1 cellular context compared by ENCODE assay signal in the genomic region with DNA sequence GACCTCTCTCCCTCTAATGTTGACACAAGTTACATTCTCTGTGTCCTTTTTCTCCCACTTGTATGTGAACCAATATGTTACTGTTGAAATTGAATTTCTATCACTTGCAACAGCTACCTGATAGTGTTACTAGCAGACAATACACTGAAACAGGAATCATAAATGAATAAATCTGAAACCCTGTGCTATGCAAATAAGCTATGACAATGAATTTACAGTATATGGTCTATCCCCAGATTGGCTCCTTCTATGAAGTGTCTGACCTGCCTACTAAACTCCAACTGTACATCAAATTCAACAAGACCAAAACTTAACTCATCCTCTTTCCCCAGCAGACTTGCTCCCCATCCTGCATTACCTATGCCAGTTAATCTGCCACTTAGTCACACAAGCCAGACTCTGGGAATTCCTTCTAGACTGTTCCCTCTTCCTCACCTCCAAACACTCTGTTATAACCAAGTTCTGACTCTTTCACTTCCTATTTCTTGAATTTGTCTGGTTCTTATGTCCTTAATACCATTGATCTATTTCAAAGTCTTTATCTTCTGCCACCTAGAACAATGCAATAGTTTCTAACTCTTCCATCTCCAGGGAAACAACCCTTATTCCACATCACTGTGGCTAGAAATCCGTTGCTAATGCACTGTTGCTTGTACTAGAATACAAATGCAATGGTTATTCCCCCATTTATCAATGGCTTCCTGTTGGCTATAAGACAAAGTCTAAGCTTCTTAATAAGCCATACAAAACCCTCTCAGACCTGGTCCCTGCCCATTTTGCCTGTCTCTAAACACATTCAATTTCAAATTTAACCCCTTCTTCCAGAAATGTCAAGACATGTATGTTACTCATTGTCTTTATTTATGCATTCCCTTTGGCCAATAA.
TF ChIP-seq lines count a peak whose summit lies in the region.

No MANE protein-coding gene starts in this region.

TF ChIP-seq in HepG2, 621 proteins besides CTCF, POLR2A, EP300 and RAD21:
- TF ChIP-seq TAF15 (IDR thresholded peaks at IDR 0.05; ENCODE audit: low read depth, low read length, poor library complexity, severe bottlenecking) (no peak), ZBTB8A (CRISPR knock-in tag; IDR thresholded peaks at IDR 0.05; ENCODE audit: borderline replicate concordance, low read depth) (no peak), NR3C1 (CRISPR knock-in tag; IDR thresholded peaks at IDR 0.05) (no peak), ZNF367 (CRISPR knock-in tag; IDR thresholded peaks at IDR 0.05; ENCODE audit: borderline replicate concordance) (no peak), HNRNPLL (IDR thresholded peaks at IDR 0.05; ENCODE audit: low read depth, low read length, poor library complexity, severe bottlenecking) (no peak), GTF2F1 (IDR thresholded peaks at IDR 0.05; ENCODE audit: low read length) (no peak), MTA1 (CRISPR knock-in tag; IDR thresholded peaks at IDR 0.05; ENCODE audit: borderline replicate concordance) (no peak)
- TF ChIP-seq, protein P1, sequence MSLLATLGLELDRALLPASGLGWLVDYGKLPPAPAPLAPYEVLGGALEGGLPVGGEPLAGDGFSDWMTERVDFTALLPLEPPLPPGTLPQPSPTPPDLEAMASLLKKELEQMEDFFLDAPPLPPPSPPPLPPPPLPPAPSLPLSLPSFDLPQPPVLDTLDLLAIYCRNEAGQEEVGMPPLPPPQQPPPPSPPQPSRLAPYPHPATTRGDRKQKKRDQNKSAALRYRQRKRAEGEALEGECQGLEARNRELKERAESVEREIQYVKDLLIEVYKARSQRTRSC (CRISPR knock-in tag; IDR thresholded peaks at IDR 0.05; ENCODE audit: low read depth) = no peak
- TF ChIP-seq, protein P2, sequence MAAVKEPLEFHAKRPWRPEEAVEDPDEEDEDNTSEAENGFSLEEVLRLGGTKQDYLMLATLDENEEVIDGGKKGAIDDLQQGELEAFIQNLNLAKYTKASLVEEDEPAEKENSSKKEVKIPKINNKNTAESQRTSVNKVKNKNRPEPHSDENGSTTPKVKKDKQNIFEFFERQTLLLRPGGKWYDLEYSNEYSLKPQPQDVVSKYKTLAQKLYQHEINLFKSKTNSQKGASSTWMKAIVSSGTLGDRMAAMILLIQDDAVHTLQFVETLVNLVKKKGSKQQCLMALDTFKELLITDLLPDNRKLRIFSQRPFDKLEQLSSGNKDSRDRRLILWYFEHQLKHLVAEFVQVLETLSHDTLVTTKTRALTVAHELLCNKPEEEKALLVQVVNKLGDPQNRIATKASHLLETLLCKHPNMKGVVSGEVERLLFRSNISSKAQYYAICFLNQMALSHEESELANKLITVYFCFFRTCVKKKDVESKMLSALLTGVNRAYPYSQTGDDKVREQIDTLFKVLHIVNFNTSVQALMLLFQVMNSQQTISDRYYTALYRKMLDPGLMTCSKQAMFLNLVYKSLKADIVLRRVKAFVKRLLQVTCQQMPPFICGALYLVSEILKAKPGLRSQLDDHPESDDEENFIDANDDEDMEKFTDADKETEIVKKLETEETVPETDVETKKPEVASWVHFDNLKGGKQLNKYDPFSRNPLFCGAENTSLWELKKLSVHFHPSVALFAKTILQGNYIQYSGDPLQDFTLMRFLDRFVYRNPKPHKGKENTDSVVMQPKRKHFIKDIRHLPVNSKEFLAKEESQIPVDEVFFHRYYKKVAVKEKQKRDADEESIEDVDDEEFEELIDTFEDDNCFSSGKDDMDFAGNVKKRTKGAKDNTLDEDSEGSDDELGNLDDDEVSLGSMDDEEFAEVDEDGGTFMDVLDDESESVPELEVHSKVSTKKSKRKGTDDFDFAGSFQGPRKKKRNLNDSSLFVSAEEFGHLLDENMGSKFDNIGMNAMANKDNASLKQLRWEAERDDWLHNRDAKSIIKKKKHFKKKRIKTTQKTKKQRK (IDR thresholded peaks at IDR 0.05; ENCODE audit: low read length) = no peak
- TF ChIP-seq, protein P3, sequence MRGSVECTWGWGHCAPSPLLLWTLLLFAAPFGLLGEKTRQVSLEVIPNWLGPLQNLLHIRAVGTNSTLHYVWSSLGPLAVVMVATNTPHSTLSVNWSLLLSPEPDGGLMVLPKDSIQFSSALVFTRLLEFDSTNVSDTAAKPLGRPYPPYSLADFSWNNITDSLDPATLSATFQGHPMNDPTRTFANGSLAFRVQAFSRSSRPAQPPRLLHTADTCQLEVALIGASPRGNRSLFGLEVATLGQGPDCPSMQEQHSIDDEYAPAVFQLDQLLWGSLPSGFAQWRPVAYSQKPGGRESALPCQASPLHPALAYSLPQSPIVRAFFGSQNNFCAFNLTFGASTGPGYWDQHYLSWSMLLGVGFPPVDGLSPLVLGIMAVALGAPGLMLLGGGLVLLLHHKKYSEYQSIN (CRISPR knock-in tag; IDR thresholded peaks at IDR 0.05; ENCODE audit: borderline replicate concordance) = no peak
- TF ChIP-seq, protein P4, sequence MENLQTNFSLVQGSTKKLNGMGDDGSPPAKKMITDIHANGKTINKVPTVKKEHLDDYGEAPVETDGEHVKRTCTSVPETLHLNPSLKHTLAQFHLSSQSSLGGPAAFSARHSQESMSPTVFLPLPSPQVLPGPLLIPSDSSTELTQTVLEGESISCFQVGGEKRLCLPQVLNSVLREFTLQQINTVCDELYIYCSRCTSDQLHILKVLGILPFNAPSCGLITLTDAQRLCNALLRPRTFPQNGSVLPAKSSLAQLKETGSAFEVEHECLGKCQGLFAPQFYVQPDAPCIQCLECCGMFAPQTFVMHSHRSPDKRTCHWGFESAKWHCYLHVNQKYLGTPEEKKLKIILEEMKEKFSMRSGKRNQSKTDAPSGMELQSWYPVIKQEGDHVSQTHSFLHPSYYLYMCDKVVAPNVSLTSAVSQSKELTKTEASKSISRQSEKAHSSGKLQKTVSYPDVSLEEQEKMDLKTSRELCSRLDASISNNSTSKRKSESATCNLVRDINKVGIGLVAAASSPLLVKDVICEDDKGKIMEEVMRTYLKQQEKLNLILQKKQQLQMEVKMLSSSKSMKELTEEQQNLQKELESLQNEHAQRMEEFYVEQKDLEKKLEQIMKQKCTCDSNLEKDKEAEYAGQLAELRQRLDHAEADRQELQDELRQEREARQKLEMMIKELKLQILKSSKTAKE (CRISPR knock-in tag; IDR thresholded peaks at IDR 0.05; ENCODE audit: borderline replicate concordance) = no peak
